In the genomic region with DNA sequence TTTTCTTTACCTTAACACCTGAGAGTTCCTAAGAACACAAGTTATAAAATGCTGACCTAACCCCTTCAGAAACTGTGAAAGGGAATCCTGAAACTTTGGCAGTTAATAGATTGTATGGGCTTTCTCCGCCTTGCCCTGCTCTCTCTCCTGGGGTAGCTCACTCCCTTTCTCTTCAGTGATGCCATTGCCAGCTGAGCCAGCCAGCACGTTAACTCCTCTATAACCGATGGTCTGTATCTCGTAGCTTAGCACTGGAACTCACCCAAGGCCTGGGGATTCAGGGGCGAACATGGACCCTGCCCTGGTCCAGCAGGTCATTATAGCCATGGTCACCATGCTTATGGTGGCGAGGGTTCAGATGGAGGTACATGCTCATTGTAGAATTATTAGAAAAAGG, we compare ENCODE assay signal across 16 cellular contexts. TPM values are rescaled to one million over a fixed set of nuclear protein-coding genes. Genes with fewer than 3 reads are reported as not detected.
DNase-seq lines count a peak whose midpoint lies in the region; ATAC-seq and TF ChIP-seq lines count a peak whose summit lies in the region.
"Had no signal": no experiment of that assay in that cellular context is flagged by ENCODE, and none has a peak within 500 bp of the region (broad histone marks: within the 10 kb centered on the region; RNA-seq: fewer than 3 reads in every experiment).

No MANE protein-coding gene starts in this region.

- no peak for TF ChIP-seq POLR2A in sigmoid colon (IDR thresholded peaks at IDR 0.05)

- no peak overlapping the region for H3K4me3 ChIP-seq in sigmoid colon
- H3K4me3 ChIP-seq: ascending aorta, lower lobe of right lung had no signal

- peaks cover 19% of the 10 kb centered on the region for H3K4me1 Mint-ChIP-seq in T-helper 17 cell
- H3K4me1 Mint-ChIP-seq in immature natural killer cell = peaks cover 51 to 89% of the 10 kb centered on the region in 2 donors

- H3K4me3 Mint-ChIP-seq in T-helper 17 cell = no peak overlapping the region
- H3K4me3 Mint-ChIP-seq in immature natural killer cell = no peak overlapping the region

- peaks cover 0 to 7% (median 0%) of the 10 kb centered on the region in 4 donors for H3K36me3 ChIP-seq in sigmoid colon

- no peaks in the 10 kb centered on the region for H3K9me3 ChIP-seq in T-helper 17 cell (ENCODE audit: control insufficient read depth, low read length, poor library complexity, severe bottlenecking)
- H3K9me3 ChIP-seq in sigmoid colon = no peaks in the 10 kb centered on the region
- H3K9me3 ChIP-seq: ascending aorta, lower lobe of right lung had no signal

- no peaks in the 10 kb centered on the region for H3K9me3 Mint-ChIP-seq in immature natural killer cell

- H3K36me3 Mint-ChIP-seq in T-helper 17 cell (ENCODE audit: low read depth) = peaks cover 9% of the 10 kb centered on the region
- H3K36me3 Mint-ChIP-seq in immature natural killer cell = peaks cover 5 to 36% (median 15%) of the 10 kb centered on the region in 3 donors

- intact Hi-C loops in sigmoid colon (cut with DNase I) = no loop called here

- H3K27ac ChIP-seq in sigmoid colon = peak overlapping the region; percentile 64 to 89 (median 85)
- H3K27ac ChIP-seq: 22Rv1, ascending aorta had no signal

- H3K4me1 ChIP-seq in sigmoid colon = peaks cover 0 to 54% (median 30%) of the 10 kb centered on the region in 4 donors

- H3K27ac Mint-ChIP-seq in T-helper 17 cell = peak overlapping the region; percentile 92
- peak overlapping the region; percentile 51 to 90 (median 76) for H3K27ac Mint-ChIP-seq in immature natural killer cell

- DNase-seq in NCI-H2029 treated with DMSO at 0.1 percent for 48 hours (lab: John Stamatoyannopoulos, UW) (peak; percentile 47), NCI-H2029 (lab: John Stamatoyannopoulos, UW) (no peak), T-helper 17 cell (no peak), immature natural killer cell (no peak), sigmoid colon (no peak), SK-N-DZ (ENCODE audit: low spot score) (no peak), DMS153 (lab: John Stamatoyannopoulos, UW) (no peak)
- DNase-seq: activated CD4-positive, alpha-beta T cell treated with anti-CD3 and anti-CD28 coated beads for 4 hours; H7; lower lobe of right lung; MV-4-11; small intestine; stimulated activated naive CD4-positive, alpha-beta T cell treated with Interleukin-2 at 50 U/mL for 16 hours had no signal

- no peak for TF ChIP-seq CTCF in sigmoid colon (IDR thresholded peaks at IDR 0.05)

- 93 to 95% methylated on average over 6 of the region's 6 CpGs for whole genome bisulfite sequencing in sigmoid colon, 2 donors

- TF ChIP-seq EP300 in sigmoid colon (IDR thresholded peaks at IDR 0.05) = no peak

- H3K27me3 Mint-ChIP-seq in T-helper 17 cell (no peaks in the 10 kb centered on the region), immature natural killer cell (ENCODE audit: low read depth in 3 of 3) (peaks cover 4 to 19% (median 4%) of the 10 kb centered on the region in 3 donors)

- H3K27me3 ChIP-seq in sigmoid colon = no peaks in the 10 kb centered on the region
- H3K27me3 ChIP-seq: ascending aorta had no signal

- ATAC-seq in T-helper 17 cell (no peak), HG02623 (IDR thresholded peaks at IDR 0.05; ENCODE audit: unreplicated experiment) (no peak)

RNA-seq across cellular contexts. Expression of a gene that starts 40.7 kb away (rescaled TPM):
- 100 to 1,000 TPM; 107 to 122 TPM for total RNA-seq in T-helper 17 cell
- 10 to 100 TPM; 42.0 to 74.7 (median 43.2) TPM for polyA plus RNA-seq in immature natural killer cell
- total RNA-seq in sigmoid colon = 10 to 100 TPM; 18.7 to 26.6 (median 20.3) TPM
- 10 to 100 TPM in 2 of 3 donors, 1 to 10 TPM in 1; 8.4 to 27.3 (median 14.3) TPM for polyA plus RNA-seq in sigmoid colon
- polyA plus RNA-seq in SK-N-DZ (2014; cell fraction: cytosol; rRNA removed) = 9.2 and 14.1 TPM in 2 replicates
- 20.6 and 24.7 TPM in 2 replicates for polyA plus RNA-seq in SK-N-DZ (2014; cell fraction: nucleus; rRNA removed)

RNA-seq across cellular contexts. Expression of a gene that starts 54.4 kb away (rescaled TPM):
- 10 to 100 TPM; 21.9 to 28.7 TPM for total RNA-seq in T-helper 17 cell
- polyA plus RNA-seq in immature natural killer cell = 10 to 100 TPM in 1 of 3 donors, 1 to 10 TPM in 1, under 1 TPM in 1; 0.63 to 23.8 (median 7.4) TPM
- 1 to 10 TPM; 1.4 to 8.6 (median 6.1) TPM for total RNA-seq in sigmoid colon
- polyA plus RNA-seq in sigmoid colon = 10 to 100 TPM in 1 of 3 donors, 1 to 10 TPM in 2; 1.4 to 10.8 (median 1.8) TPM
- 18.6 and 21.4 TPM in 2 replicates for polyA plus RNA-seq in SK-N-DZ (2014; cell fraction: cytosol; rRNA removed)
- polyA plus RNA-seq in SK-N-DZ (2014; cell fraction: nucleus; rRNA removed) = 20.1 and 22.1 TPM in 2 replicates
